1 cellular context compared by ENCODE assay signal in genomic region chr2:232504438-232504837, GRCh38.
TF ChIP-seq lines count a peak whose summit lies in the region.

No MANE protein-coding gene starts in this region.

TF ChIP-seq in WTC11, 78 proteins besides CTCF, POLR2A, EP300 and RAD21:
- TF ChIP-seq AR (CRISPR knock-in tag; IDR thresholded peaks at IDR 0.05) (no peak), E2F1 (CRISPR knock-in tag; IDR thresholded peaks at IDR 0.05) (no peak)
